Comparison of ENCODE assay signal across 21 cellular contexts in genomic region chr12:65930114-65930828, GRCh38.
DNase-seq lines count a peak whose midpoint lies in the region; ATAC-seq, FAIRE-seq and TF ChIP-seq lines count a peak whose summit lies in the region.
"Had no signal": no experiment of that assay in that cellular context is flagged by ENCODE, and none has a peak within 500 bp of the region (broad histone marks: within the 10 kb centered on the region; RNA-seq: fewer than 3 reads in every experiment).

No MANE protein-coding gene starts in this region.

- H4K5ac ChIP-seq in H9 (ENCODE audit: insufficient read length, low read depth, low read length) = no peak overlapping the region

- no peak overlapping the region for H3K56ac ChIP-seq in H9 (ENCODE audit: insufficient read length, low read depth, low read length)

- H3K27me3 ChIP-seq in H9 (ENCODE audit: insufficient read depth, low read length) = no peaks in the 10 kb centered on the region
- H3K27me3 ChIP-seq in colonic mucosa = no peaks in the 10 kb centered on the region
- H3K27me3 ChIP-seq: body of pancreas had no signal

- no peak overlapping the region for H2BK120ac ChIP-seq in H9 (ENCODE audit: low read depth, low read length, poor library complexity, severe bottlenecking)

- ATAC-seq in A549 = peak in 1 of 2 experiments; percentile 47; a peak in 3 of 6 replicates
- ATAC-seq: body of pancreas; naive thymus-derived CD8-positive, alpha-beta T cell; sciatic nerve had no signal

- H2BK5ac ChIP-seq in H9 (ENCODE audit: insufficient read length, low read length) = no peak overlapping the region

- no peaks in the 10 kb centered on the region for H3K79me2 ChIP-seq in H9 (ENCODE audit: insufficient read depth, low read length)

- H2AFZ ChIP-seq in H9 (ENCODE audit: low read length) = no peak overlapping the region

- H4K20me1 ChIP-seq in H9 (ENCODE audit: control insufficient read depth, insufficient read depth, insufficient read length) = no peaks in the 10 kb centered on the region

- H3K79me1 ChIP-seq in H9 (ENCODE audit: insufficient read depth, low read depth, low read length, poor library complexity, severe bottlenecking) = no peaks in the 10 kb centered on the region

- H3K4me2 ChIP-seq in A549 = peak overlapping the region; percentile 55
- no peak overlapping the region for H3K4me2 ChIP-seq in H9 (ENCODE audit: insufficient read depth, insufficient read length, low read length)

- no peak for TF ChIP-seq POLR2A in A549 (IDR thresholded peaks at IDR 0.05; ENCODE audit: low read length)

- no peaks in the 10 kb centered on the region for H3K23me2 ChIP-seq in H9 (ENCODE audit: insufficient read length, low read depth, low read length, poor library complexity, severe bottlenecking)

- POLR2A ChIA-PET in A549 (lab: Yijun Ruan, JAX) = interaction anchor here (0.5 kb wide), 1 partner anchor 440 kb away, joined by 3 read pairs; no protein-coding TSS in a partner anchor

- H3K9ac ChIP-seq in H9 (ENCODE audit: extremely low read depth, insufficient read length, low read length) (no peak overlapping the region), colonic mucosa (ENCODE audit: low read depth in 2 of 2, low read length in 2 of 2) (no peak overlapping the region)

- H3K4ac ChIP-seq in H9 (ENCODE audit: low read depth, low read length) = no peak overlapping the region

- H2BK15ac ChIP-seq in H9 (ENCODE audit: low read depth, low read length) = no peak overlapping the region

- no peak overlapping the region for H2AK5ac ChIP-seq in H9 (ENCODE audit: insufficient read length, low read length)

- DNase-seq in A549 (ENCODE audit: low read depth in 1 of 2, low spot score in 1 of 2) (no peak), H9 (no peak), colonic mucosa (peak; percentile 27), mesothelial cell of epicardium (ENCODE audit: low spot score in 2 of 2, unreplicated experiment in 2 of 2) (no peak), NCI-H1092 (lab: John Stamatoyannopoulos, UW) (no peak), H4 (ENCODE audit: low spot score) (no peak), GM13976 (ENCODE audit: low spot score) (no peak), activated gamma-delta T cell treated with Interleukin-2 at 50 U/mL for 16 hours (no peak)
- DNase-seq: activated effector memory CD4-positive, alpha-beta T cell treated with anti-CD3 and anti-CD28 coated beads, Interleukin-2, amount 50 U/mL, for 16 hours; body of pancreas; GOT3; KBM-7; naive thymus-derived CD8-positive, alpha-beta T cell; NCI-H1694 treated with DMSO at 0.1 percent for 48 hours; NCI-H226; NCI-H774; SHP77 treated with DMSO at 0.1 percent for 48 hours had no signal

- CTCF ChIA-PET in A549 (lab: Yijun Ruan, JAX) = interaction anchor here (0.8 to 2.0 kb wide), 4 partner anchors 9 to 374 kb away, joined by 3 to 8 read pairs (median 4); no protein-coding TSS in a partner anchor

- no peaks in the 10 kb centered on the region for H3K36me3 ChIP-seq in colonic mucosa

- H3K9me3 ChIP-seq in A549 = no peaks in the 10 kb centered on the region
- H3K9me3 ChIP-seq in H9 (ENCODE audit: control insufficient read depth, low read depth, low read length) = no peaks in the 10 kb centered on the region
- no peaks in the 10 kb centered on the region for H3K9me3 ChIP-seq in colonic mucosa
- H3K9me3 ChIP-seq: body of pancreas had no signal

- no peaks in the 10 kb centered on the region for H3K9me3 Mint-ChIP-seq in H9
- H3K9me3 Mint-ChIP-seq in mesothelial cell of epicardium = no peaks in the 10 kb centered on the region
- H3K9me3 Mint-ChIP-seq: memory B cell; naive thymus-derived CD8-positive, alpha-beta T cell had no signal

- H4K8ac ChIP-seq in H9 (replicated peaks; ENCODE audit: insufficient read length, low read depth, low read length) = no peak overlapping the region

- TF ChIP-seq EP300 in A549 (IDR thresholded peaks at IDR 0.05) = no peak

- H3K27ac ChIP-seq in A549 (peak overlapping the region in 1 of 2 experiments; percentile 51; a peak in 2 of 6 replicates), H9 (ENCODE audit: insufficient read length, low read depth, low read length) (no peak overlapping the region), colonic mucosa (peak overlapping the region; percentile 62)
- H3K27ac ChIP-seq: body of pancreas had no signal

- H3K4me1 ChIP-seq in A549 (peaks cover 39% of the 10 kb centered on the region), H9 (ENCODE audit: insufficient read depth, low read length) (peaks cover 10% of the 10 kb centered on the region; the same call in 1 of the 2 replicates), colonic mucosa (peaks cover 4% of the 10 kb centered on the region)

- no peak for TF ChIP-seq RAD21 in A549 (conservative IDR thresholded peaks at IDR 0.05 in 1 of 2, IDR thresholded peaks at IDR 0.05 in 1 of 2)

- H2BK20ac ChIP-seq in H9 (ENCODE audit: low read depth, low read length, poor library complexity, severe bottlenecking) = no peak overlapping the region

- no peak overlapping the region for H4K91ac ChIP-seq in H9 (ENCODE audit: insufficient read length, low read depth, low read length)

- H3K36me3 Mint-ChIP-seq in H9 (ENCODE audit: insufficient read depth in 1 of 3, low read depth in 3 of 3) (no peaks in the 10 kb centered on the region), mesothelial cell of epicardium (no peaks in the 10 kb centered on the region)
- H3K36me3 Mint-ChIP-seq: memory B cell; naive thymus-derived CD8-positive, alpha-beta T cell had no signal

- no peak overlapping the region for H3K23ac ChIP-seq in H9 (ENCODE audit: insufficient read length, low read depth, low read length)

- peak overlapping the region; percentile 12 to 68 (median 52); a peak in 4 of 7 replicates for H3K27ac Mint-ChIP-seq in H9
- peak overlapping the region; percentile 52 for H3K27ac Mint-ChIP-seq in mesothelial cell of epicardium
- H3K27ac Mint-ChIP-seq: memory B cell; naive thymus-derived CD8-positive, alpha-beta T cell had no signal

- H3K18ac ChIP-seq in H9 (ENCODE audit: insufficient read length, low read depth, low read length) = no peak overlapping the region

- H2BK12ac ChIP-seq in H9 (ENCODE audit: insufficient read length, low read depth, low read length) = no peak overlapping the region

- no peaks in the 10 kb centered on the region for H3K27me3 Mint-ChIP-seq in H9 (ENCODE audit: low read depth)
- no peaks in the 10 kb centered on the region for H3K27me3 Mint-ChIP-seq in mesothelial cell of epicardium (ENCODE audit: low read depth)

- intact Hi-C loops in colonic mucosa (cut with DNase I) = no loop called here

- H3K4me3 Mint-ChIP-seq in H9 (peak overlapping the region in 1 of 2 experiments; percentile 31; a peak in 2 of 5 replicates), mesothelial cell of epicardium (no peak overlapping the region)
- H3K4me3 Mint-ChIP-seq: memory B cell; naive thymus-derived CD8-positive, alpha-beta T cell had no signal

- no peak overlapping the region for H3K14ac ChIP-seq in H9 (ENCODE audit: insufficient read depth, low read length)

- H3T11ph ChIP-seq in H9 (ENCODE audit: low read length) = no peak overlapping the region

- H3K4me1 Mint-ChIP-seq in H9 (peaks cover 46 to 49% of the 10 kb centered on the region in 2 experiments), mesothelial cell of epicardium (peaks cover 80% of the 10 kb centered on the region)

- TF ChIP-seq CTCF in A549 (IDR thresholded peaks at IDR 0.05) = no peak
- TF ChIP-seq CTCF in H9 (conservative IDR thresholded peaks at IDR 0.05) = no peak
- TF ChIP-seq CTCF in colonic mucosa (IDR thresholded peaks at IDR 0.05) = no peak
- no peak for TF ChIP-seq CTCF in mesothelial cell of epicardium (IDR thresholded peaks at IDR 0.05; ENCODE audit: unreplicated experiment)
- TF ChIP-seq CTCF in GM13976 (IDR thresholded peaks at IDR 0.05; ENCODE audit: borderline replicate concordance, control extremely low read depth, extremely low read depth, insufficient read depth, missing control alignments) = no peak

- H3K4me3 ChIP-seq in A549 (no peak overlapping the region), colonic mucosa (no peak overlapping the region)
- H3K4me3 ChIP-seq: body of pancreas had no signal

- 69% methylated on average over 7 of the region's 7 CpGs for WGBS in A549 (ENCODE audit: missing lambda C conversion rate)
- no CpG with 5 or more reads among the region's 7 CpGs for WGBS in H9 (ENCODE audit: extremely low coverage, insufficient read length, low lambda C conversion rate)

- no peak for FAIRE-seq in A549 (lab: Jason Lieb, UNC)
- FAIRE-seq: A204.1, D721Med had no signal

- in situ Hi-C loops in GM13976 (cut with MboI; ENCODE audit: low sequenced_read_pairs, unreplicated experiment) = no loop called here

TF ChIP-seq in A549, 52 proteins besides CTCF, POLR2A, EP300 and RAD21 (continues in another document):
- no peak for TF ChIP-seq CBX8 (IDR thresholded peaks at IDR 0.05)
- TF ChIP-seq MAZ (IDR thresholded peaks at IDR 0.05; ENCODE audit: borderline replicate concordance, low read depth, low read length) = no peak
- no peak for TF ChIP-seq NR3C1 (IDR thresholded peaks at IDR 0.05)
- TF ChIP-seq SMC3 (IDR thresholded peaks at IDR 0.05) = no peak
- no peak for TF ChIP-seq MYC (IDR thresholded peaks at IDR 0.05; ENCODE audit: borderline replicate concordance, low read length)
- no peak for TF ChIP-seq HMGXB4 (CRISPR knock-in tag; IDR thresholded peaks at IDR 0.05; ENCODE audit: borderline replicate concordance)
- no peak for TF ChIP-seq POLR2AphosphoS2 (conservative IDR thresholded peaks at IDR 0.05; ENCODE audit: low read length)
- TF ChIP-seq SREBF2 (IDR thresholded peaks at IDR 0.05) = no peak
- TF ChIP-seq, protein P1, sequence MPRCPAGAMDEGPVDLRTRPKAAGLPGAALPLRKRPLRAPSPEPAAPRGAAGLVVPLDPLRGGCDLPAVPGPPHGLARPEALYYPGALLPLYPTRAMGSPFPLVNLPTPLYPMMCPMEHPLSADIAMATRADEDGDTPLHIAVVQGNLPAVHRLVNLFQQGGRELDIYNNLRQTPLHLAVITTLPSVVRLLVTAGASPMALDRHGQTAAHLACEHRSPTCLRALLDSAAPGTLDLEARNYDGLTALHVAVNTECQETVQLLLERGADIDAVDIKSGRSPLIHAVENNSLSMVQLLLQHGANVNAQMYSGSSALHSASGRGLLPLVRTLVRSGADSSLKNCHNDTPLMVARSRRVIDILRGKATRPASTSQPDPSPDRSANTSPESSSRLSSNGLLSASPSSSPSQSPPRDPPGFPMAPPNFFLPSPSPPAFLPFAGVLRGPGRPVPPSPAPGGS (IDR thresholded peaks at IDR 0.05) = no peak
- TF ChIP-seq HEYL (CRISPR knock-in tag; IDR thresholded peaks at IDR 0.05) = no peak
